13 cellular contexts compared by ENCODE assay signal in genomic region chr1:94284481-94284880, GRCh38. TPM values are rescaled to one million over a fixed set of nuclear protein-coding genes. Genes with fewer than 3 reads are reported as not detected.
DNase-seq lines count a peak whose midpoint lies in the region; ATAC-seq and TF ChIP-seq lines count a peak whose summit lies in the region.
"Had no signal": no experiment of that assay in that cellular context is flagged by ENCODE, and none has a peak within 500 bp of the region (broad histone marks: within the 10 kb centered on the region; RNA-seq: fewer than 3 reads in every experiment).

No MANE protein-coding gene starts in this region.

- H3K9me3 ChIP-seq in MG63 (peaks cover 4% of the 10 kb centered on the region), HAP-1 (no peaks in the 10 kb centered on the region)
- H3K9me3 ChIP-seq: transverse colon had no signal

- DNase-seq in GM13977 (ENCODE audit: low spot score) (peak; percentile 6), brain microvascular endothelial cell (peak; percentile 54), MG63 (no peak), HAP-1 (ENCODE audit: low spot score in 2 of 2) (no peak), NCI-H2227 treated with DMSO at 0.1 percent for 48 hours (lab: John Stamatoyannopoulos, UW) (no peak), NCI-H1694 (lab: John Stamatoyannopoulos, UW) (no peak)
- DNase-seq: activated CD4-positive, alpha-beta T cell treated with anti-CD3 and anti-CD28 coated beads for 4 hours; activated effector memory CD4-positive, alpha-beta T cell treated with Interleukin-2 at 50 U/mL for 16 hours; natural killer cell; transverse colon had no signal

- peak overlapping the region; percentile 80 for H3K27ac ChIP-seq in brain microvascular endothelial cell
- H3K27ac ChIP-seq: skin epidermis, transverse colon had no signal

- no peaks in the 10 kb centered on the region for H3K4me1 ChIP-seq in HAP-1
- H3K4me1 ChIP-seq: transverse colon had no signal

- TF ChIP-seq CTCF in GM13977 (IDR thresholded peaks at IDR 0.05; ENCODE audit: extremely low read depth, insufficient read depth, missing control alignments): no peak
- no peak for TF ChIP-seq CTCF in brain microvascular endothelial cell (IDR thresholded peaks at IDR 0.05; ENCODE audit: low read depth, low read length, missing control alignments)

- in situ Hi-C loops in GM13977 (cut with MboI; ENCODE audit: low pct_unique_long_range_greater_than_20kb, low sequenced_read_pairs, unreplicated experiment): no loop called here
- in situ Hi-C loops in brain microvascular endothelial cell (cut with HindIII; ENCODE audit: low pct_ligation_motif_present, low sequenced_read_pairs): no loop called here
- in situ Hi-C loops in HAP-1 (cut with MboI; ENCODE audit: low sequenced_read_pairs): no loop called here

- H3K36me3 ChIP-seq in brain microvascular endothelial cell (replicated peaks) (no peaks in the 10 kb centered on the region), MG63 (no peaks in the 10 kb centered on the region), HAP-1 (replicated peaks) (no peaks in the 10 kb centered on the region)
- H3K36me3 ChIP-seq: transverse colon had no signal

- H3K4me3 ChIP-seq in brain microvascular endothelial cell (ENCODE audit: low read depth, low read length) (no peak overlapping the region), MG63 (no peak overlapping the region), HAP-1 (no peak overlapping the region)
- H3K4me3 ChIP-seq: skin epidermis, transverse colon had no signal

- no peaks in the 10 kb centered on the region for H3K27me3 ChIP-seq in brain microvascular endothelial cell (replicated peaks)
- H3K27me3 ChIP-seq in MG63: no peaks in the 10 kb centered on the region
- H3K27me3 ChIP-seq in HAP-1 (ENCODE audit: low read depth): peaks cover 15% of the 10 kb centered on the region
- H3K27me3 ChIP-seq: transverse colon had no signal

- ATAC-seq in GM21515 (IDR thresholded peaks at IDR 0.05; ENCODE audit: unreplicated experiment) (peak; percentile 78), HG03342 (IDR thresholded peaks at IDR 0.05; ENCODE audit: unreplicated experiment) (peak; percentile 85)
- ATAC-seq: natural killer cell had no signal

RNA-seq across cellular contexts. Expression of gene ARHGAP29, which starts 47.1 kb away (rescaled TPM):
- total RNA-seq in MG63 (2014; rRNA removed; shearing (Covaris generic); ENCODE audit: low replicate concordance): 45.7 and 78.4 TPM in 2 replicates

Comparison
In these comparisons a context has a peak if more than half of its experiments do, and no peak if none do; other contexts are left out.
1. DNase-seq: peak in GM13977 (single experiment) and brain microvascular endothelial cell (single experiment); none in MG63 (single experiment), HAP-1 (0 of 2), NCI-H2227 treated with DMSO at 0.1 percent for 48 hours (single experiment) and NCI-H1694 (single experiment).